25 cellular contexts compared by ENCODE assay signal in the genomic region with DNA sequence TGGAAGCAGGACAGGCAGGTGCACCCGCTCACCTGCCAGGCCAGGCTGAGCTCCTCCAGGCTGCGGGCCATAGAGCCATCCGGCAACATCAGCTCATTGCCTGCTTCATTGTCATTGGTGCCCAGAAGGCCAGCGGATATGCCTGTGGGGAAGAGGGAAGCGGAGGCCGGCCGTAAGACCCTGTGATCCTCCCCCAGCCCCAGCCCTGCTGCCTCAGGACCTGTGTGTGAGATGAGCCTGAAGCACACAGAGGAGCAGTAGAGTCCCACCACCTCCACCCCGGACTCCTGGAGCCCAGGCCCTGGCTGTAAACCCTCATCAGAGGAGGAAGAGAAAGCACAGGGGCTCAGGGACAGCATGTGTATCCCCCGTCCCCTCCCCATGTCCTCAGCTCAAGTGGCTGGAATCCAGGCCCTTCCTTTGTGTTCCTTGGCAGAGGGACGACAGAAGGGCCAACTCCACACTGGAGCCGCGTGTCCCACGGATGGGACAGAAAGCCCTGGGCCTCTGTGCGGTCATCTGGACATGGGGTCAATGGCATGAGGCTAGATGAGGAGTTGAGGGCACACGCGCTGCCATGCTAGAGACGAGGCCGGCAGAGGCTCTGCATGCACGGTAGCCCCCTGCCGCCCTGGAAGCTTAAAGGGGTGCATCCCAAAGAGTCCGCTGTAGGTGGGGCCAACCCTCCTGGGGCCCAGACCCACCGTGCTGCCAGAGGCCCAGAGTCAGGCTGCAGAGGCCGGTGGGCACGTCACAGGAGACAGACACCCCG. TPM values are rescaled to one million over a fixed set of nuclear protein-coding genes. Genes with fewer than 3 reads are reported as not detected.
DNase-seq lines count a peak whose midpoint lies in the region; ATAC-seq and TF ChIP-seq lines count a peak whose summit lies in the region.
"Had no signal": no experiment of that assay in that cellular context is flagged by ENCODE, and none has a peak within 500 bp of the region (broad histone marks: within the 10 kb centered on the region; RNA-seq: fewer than 3 reads in every experiment).

No MANE protein-coding gene starts in this region.

- H3K27ac ChIP-seq in left ventricle myocardium inferior (replicated peaks) (no peak overlapping the region), mesenchymal stem cell (ENCODE audit: low read length, poor library complexity, severe bottlenecking) (no peak overlapping the region), tibial artery (no peak overlapping the region)
- H3K27ac ChIP-seq: A549, Peyer's patch, SK-N-MC had no signal

- intact Hi-C loops in left cardiac atrium (cut with DNase I) (no loop called here), left ventricle myocardium inferior (cut with micrococcal nuclease) (no loop called here), tibial artery (cut with DNase I; ENCODE audit: low total_unique reads) (no loop called here)

- H3K79me1 ChIP-seq in mesenchymal stem cell (replicated peaks; ENCODE audit: low read length, poor library complexity, severe bottlenecking): no peaks in the 10 kb centered on the region

- ATAC-seq in left cardiac atrium (no peak), HG03280 (IDR thresholded peaks at IDR 0.05; ENCODE audit: unreplicated experiment) (no peak)
- no peak for ATAC-seq in stimulated activated naive B cell treated with anti-CD40 and anti-IgM and Interleukin-4, amounts not matched to agents 10 μg/mL and 1 μg/mL and 100 μg/mL, for 72 hours (replicated peaks)
- ATAC-seq: A549, HCT116 had no signal

- no peak overlapping the region for H3K4ac ChIP-seq in mesenchymal stem cell (ENCODE audit: low read depth in 1 of 2, low read length in 2 of 2)

- peaks cover 3% of the 10 kb centered on the region for H3K4me1 Mint-ChIP-seq in glutamatergic neuron (ENCODE audit: low read depth, unreplicated experiment)
- peaks cover 22 to 24% of the 10 kb centered on the region in 2 donors for H3K4me1 Mint-ChIP-seq in stimulated activated naive B cell treated with anti-CD40 and anti-IgM and Interleukin-4, amounts not matched to agents 10 μg/mL and 1 μg/mL and 100 μg/mL, for 72 hours

- WGBS in mesenchymal stem cell: 93% methylated on average over 25 of the region's 25 CpGs

- H3K36me3 Mint-ChIP-seq in glutamatergic neuron (ENCODE audit: unreplicated experiment): no peaks in the 10 kb centered on the region
- H3K36me3 Mint-ChIP-seq in stimulated activated naive B cell treated with anti-CD40 and anti-IgM and Interleukin-4, amounts not matched to agents 10 μg/mL and 1 μg/mL and 100 μg/mL, for 72 hours: peaks cover 29 to 32% of the 10 kb centered on the region in 2 donors
- H3K36me3 Mint-ChIP-seq: CD4-positive, alpha-beta memory T cell had no signal

- in situ Hi-C loops in ACHN (cut with HindIII; ENCODE audit: low pct_ligation_motif_present, low pct_unique_long_range_greater_than_20kb, low sequenced_read_pairs): no loop called here

- DNase-seq in left cardiac atrium (peak; percentile 12), left ventricle myocardium inferior (no peak), glutamatergic neuron (peak; percentile 6), mesenchymal stem cell (no peak), ACHN (no peak), tibial artery (no peak)
- DNase-seq in stimulated activated naive B cell treated with anti-CD40 and anti-IgM and Interleukin-4, amounts not matched to agents 10 μg/mL and 1 μg/mL and 100 μg/mL, for 72 hours: no peak
- DNase-seq: C1 segment of cervical spinal cord; Caco-2; CD4-positive, alpha-beta memory T cell; DMS 273 treated with DMSO at 0.1 percent for 48 hours; DND-41; KG1; MG63; NCI-H1105 treated with DMSO at 0.1 percent for 48 hours; NCI-H1930; NCI-H2107; NCI-H526; NCI-H82; Peyer's patch; SIG-M5 had no signal

- H2BK12ac ChIP-seq in mesenchymal stem cell (ENCODE audit: low read length in 2 of 2): no peak overlapping the region

- H3K27me3 Mint-ChIP-seq in glutamatergic neuron (ENCODE audit: unreplicated experiment): peaks cover 1% of the 10 kb centered on the region
- H3K27me3 Mint-ChIP-seq in stimulated activated naive B cell treated with anti-CD40 and anti-IgM and Interleukin-4, amounts not matched to agents 10 μg/mL and 1 μg/mL and 100 μg/mL, for 72 hours: peaks cover 10 to 23% of the 10 kb centered on the region in 2 donors
- H3K27me3 Mint-ChIP-seq: CD4-positive, alpha-beta memory T cell had no signal

- no peak overlapping the region for H3K4me2 ChIP-seq in mesenchymal stem cell (ENCODE audit: low read length, poor library complexity, severe bottlenecking)
- H3K4me2 ChIP-seq: A549 had no signal

- H3K23ac ChIP-seq in mesenchymal stem cell (ENCODE audit: low read length in 2 of 2): no peak overlapping the region

- no peak overlapping the region for H2BK5ac ChIP-seq in mesenchymal stem cell (ENCODE audit: low read depth, low read length, poor library complexity, severe bottlenecking)

- H3K4me1 ChIP-seq in left ventricle myocardium inferior (peaks cover 7% of the 10 kb centered on the region), mesenchymal stem cell (ENCODE audit: control insufficient read depth, insufficient read depth, low read depth, low read length) (peaks cover 2% of the 10 kb centered on the region), tibial artery (peaks cover 0 to 9% (median 4%) of the 10 kb centered on the region in 4 donors)
- H3K4me1 ChIP-seq: A549, Caco-2, Peyer's patch had no signal

- TF ChIP-seq CTCF in left ventricle myocardium inferior (IDR thresholded peaks at IDR 0.05; ENCODE audit: borderline replicate concordance) (no peak), glutamatergic neuron (IDR thresholded peaks at IDR 0.05; ENCODE audit: partially characterized antibody, unreplicated experiment) (no peak), tibial artery (IDR thresholded peaks at IDR 0.05) (no peak)

- no peak overlapping the region for H2BK120ac ChIP-seq in mesenchymal stem cell (ENCODE audit: low read depth, low read length)

- H4K91ac ChIP-seq in mesenchymal stem cell (ENCODE audit: low read length): peak overlapping the region; percentile 34

- H3K18ac ChIP-seq in mesenchymal stem cell (ENCODE audit: low read depth in 1 of 2, low read length in 2 of 2): no peak overlapping the region

- H2AK5ac ChIP-seq in mesenchymal stem cell (ENCODE audit: low read length, severe bottlenecking): no peak overlapping the region

- H3K27me3 ChIP-seq in left ventricle myocardium inferior (ENCODE audit: low read depth): no peaks in the 10 kb centered on the region
- peaks cover 4 to 7% of the 10 kb centered on the region in 2 experiments for H3K27me3 ChIP-seq in mesenchymal stem cell (ENCODE audit: control insufficient read depth in 1 of 2, insufficient read depth in 1 of 2, low read length in 2 of 2)
- H3K27me3 ChIP-seq in tibial artery: no peaks in the 10 kb centered on the region
- H3K27me3 ChIP-seq: MG63, Peyer's patch had no signal

- H3K14ac ChIP-seq in mesenchymal stem cell (ENCODE audit: low read length in 2 of 2): no peak overlapping the region

- no peak overlapping the region for H4K8ac ChIP-seq in mesenchymal stem cell (ENCODE audit: low read length)

- H2AFZ ChIP-seq in mesenchymal stem cell (ENCODE audit: low read depth, low read length): no peak overlapping the region

- no peaks in the 10 kb centered on the region for H3K9me3 Mint-ChIP-seq in glutamatergic neuron (ENCODE audit: unreplicated experiment)
- no peaks in the 10 kb centered on the region for H3K9me3 Mint-ChIP-seq in stimulated activated naive B cell treated with anti-CD40 and anti-IgM and Interleukin-4, amounts not matched to agents 10 μg/mL and 1 μg/mL and 100 μg/mL, for 72 hours
- H3K9me3 Mint-ChIP-seq: CD4-positive, alpha-beta memory T cell had no signal

- no peak overlapping the region for H2BK15ac ChIP-seq in mesenchymal stem cell (ENCODE audit: low read depth, poor library complexity, severe bottlenecking)

- H3K4me3 Mint-ChIP-seq in glutamatergic neuron (ENCODE audit: unreplicated experiment): no peak overlapping the region
- no peak overlapping the region for H3K4me3 Mint-ChIP-seq in stimulated activated naive B cell treated with anti-CD40 and anti-IgM and Interleukin-4, amounts not matched to agents 10 μg/mL and 1 μg/mL and 100 μg/mL, for 72 hours
- H3K4me3 Mint-ChIP-seq: CD4-positive, alpha-beta memory T cell had no signal

- H3K4me3 ChIP-seq in left ventricle myocardium inferior (no peak overlapping the region), mesenchymal stem cell (ENCODE audit: insufficient read depth in 1 of 2, low read depth in 1 of 2, low read length in 2 of 2) (no peak overlapping the region), tibial artery (no peak overlapping the region)
- H3K4me3 ChIP-seq: A549, MG63, Peyer's patch, SK-N-MC had no signal

- no peak overlapping the region for H3K27ac Mint-ChIP-seq in glutamatergic neuron (ENCODE audit: unreplicated experiment)
- peak overlapping the region; percentile 47 for H3K27ac Mint-ChIP-seq in stimulated activated naive B cell treated with anti-CD40 and anti-IgM and Interleukin-4, amounts not matched to agents 10 μg/mL and 1 μg/mL and 100 μg/mL, for 72 hours
- H3K27ac Mint-ChIP-seq: CD4-positive, alpha-beta memory T cell had no signal

- H3K36me3 ChIP-seq in left ventricle myocardium inferior (no peaks in the 10 kb centered on the region), mesenchymal stem cell (ENCODE audit: control insufficient read depth in 1 of 2, insufficient read depth in 2 of 2, low read depth in 1 of 2, low read length in 2 of 2) (no peaks in the 10 kb centered on the region), tibial artery (no peaks in the 10 kb centered on the region)
- H3K36me3 ChIP-seq: MG63, Peyer's patch had no signal

- H3K9ac ChIP-seq in mesenchymal stem cell (ENCODE audit: low read length): no peak overlapping the region

- H3K9me3 ChIP-seq in left ventricle myocardium inferior (replicated peaks) (no peaks in the 10 kb centered on the region), mesenchymal stem cell (ENCODE audit: control insufficient read depth, low read length) (no peaks in the 10 kb centered on the region), tibial artery (no peaks in the 10 kb centered on the region)
- H3K9me3 ChIP-seq: A549, Caco-2, MG63, Peyer's patch had no signal

RNA-seq across cellular contexts. Expression of gene RMI2, which starts 39.1 kb away (rescaled TPM):
- total RNA-seq in left cardiac atrium (1 to 10 TPM in 1 of 2 donors, under 1 TPM in 1; 0.60 to 2.4 TPM), left ventricle myocardium inferior (0.60 TPM), glutamatergic neuron (ENCODE audit: unreplicated experiment) (4.2 TPM)
- 4.6 TPM for polyA plus RNA-seq in mesenchymal stem cell (2013, experiment 1 of 2)
- 4.4 TPM for polyA plus RNA-seq in mesenchymal stem cell (2013, experiment 2 of 2)

Comparison
In these comparisons a context has a peak if more than half of its experiments do, and no peak if none do; other contexts are left out.
1. DNase-seq: peak in left cardiac atrium (single experiment) and glutamatergic neuron (single experiment); none in left ventricle myocardium inferior (single experiment), mesenchymal stem cell (single experiment), stimulated activated naive B cell treated with anti-CD40 and anti-IgM and Interleukin-4, amounts not matched to agents 10 μg/mL and 1 μg/mL and 100 μg/mL, for 72 hours (single experiment), ACHN (single experiment) and tibial artery (0 of 2).